Comparison of ENCODE assay signal across 29 cellular contexts in the genomic region with DNA sequence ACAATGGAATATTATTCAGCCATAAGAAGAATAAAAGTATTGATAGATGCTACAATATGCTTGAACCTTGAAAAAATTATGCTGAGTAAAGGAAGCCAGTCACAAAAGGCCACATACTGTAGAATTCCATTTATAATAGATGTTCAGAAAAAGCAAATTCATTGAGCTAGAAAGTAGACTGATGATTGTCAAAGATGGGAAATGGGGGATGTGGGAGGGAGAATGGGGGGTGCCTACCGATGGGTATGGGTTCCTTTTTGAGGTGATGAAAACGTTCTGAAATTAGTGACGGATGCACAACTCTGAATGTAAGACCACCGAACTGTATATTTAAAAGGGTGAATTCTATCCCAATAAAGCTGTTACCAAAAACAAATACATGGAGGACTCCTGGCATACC.
"Had no signal": no experiment of that assay in that cellular context is flagged by ENCODE, and none has a peak within 500 bp of the region (broad histone marks: within the 10 kb centered on the region; RNA-seq: fewer than 3 reads in every experiment).

No MANE protein-coding gene starts in this region.

- H3K27ac ChIP-seq: ascending aorta, KMS-11, PC-9, RWPE1, VCaP had no signal

- H3K36me3 Mint-ChIP-seq: activated naive CD8-positive, alpha-beta T cell had no signal

- H2AFZ ChIP-seq: PC-9 had no signal

- H3K4me3 Mint-ChIP-seq: activated B cell treated with CpG ODN at 0.5 μM for 24 hours; activated CD8-positive, alpha-beta T cell treated with anti-CD3 and anti-CD28 coated beads for 36 hours; activated naive CD4-positive, alpha-beta T cell treated with anti-CD3 and anti-CD28 coated beads, Interleukin-2, amount 10 ng/mL, durations not matched to agents 7 days and 5 days; activated naive CD8-positive, alpha-beta T cell; activated T-cell treated with anti-CD3 and anti-CD28 coated beads, Interleukin-2, amount 50 U/mL, for 4 hours; T-cell had no signal

- H3K4me2 ChIP-seq: KMS-11, PC-9 had no signal

- H3K9me3 Mint-ChIP-seq: activated B cell treated with CpG ODN at 0.5 μM for 24 hours; activated CD8-positive, alpha-beta T cell treated with anti-CD3 and anti-CD28 coated beads for 36 hours; activated naive CD4-positive, alpha-beta T cell treated with anti-CD3 and anti-CD28 coated beads, Interleukin-2, amount 10 ng/mL, durations not matched to agents 7 days and 5 days; activated T-cell treated with anti-CD3 and anti-CD28 coated beads, Interleukin-2, amount 50 U/mL, for 4 hours; T-cell had no signal

- H3K9me3 ChIP-seq: ascending aorta had no signal

- H3K9ac ChIP-seq: KMS-11 had no signal

- H3K27me3 Mint-ChIP-seq: activated B cell treated with CpG ODN at 0.5 μM for 24 hours; activated CD8-positive, alpha-beta T cell treated with anti-CD3 and anti-CD28 coated beads for 36 hours; activated naive CD4-positive, alpha-beta T cell treated with anti-CD3 and anti-CD28 coated beads, Interleukin-2, amount 10 ng/mL, durations not matched to agents 7 days and 5 days; activated naive CD8-positive, alpha-beta T cell; T-cell had no signal

- ATAC-seq: activated CD8-positive, alpha-beta T cell treated with anti-CD3 and anti-CD28 coated beads for 36 hours; activated T-cell treated with anti-CD3 and anti-CD28 coated beads, Interleukin-2, amount 50 U/mL, for 4 hours; Right ventricle myocardium inferior; SK-N-SH treated with all-trans-retinoic acid at 6 μM for 48 hours; T-cell had no signal

- H3K4me3 ChIP-seq: ascending aorta, PC-9 had no signal

- H3K27ac Mint-ChIP-seq: activated B cell treated with CpG ODN at 0.5 μM for 24 hours; activated CD8-positive, alpha-beta T cell treated with anti-CD3 and anti-CD28 coated beads for 36 hours; activated naive CD4-positive, alpha-beta T cell treated with anti-CD3 and anti-CD28 coated beads, Interleukin-2, amount 10 ng/mL, durations not matched to agents 7 days and 5 days; activated naive CD8-positive, alpha-beta T cell; T-cell had no signal

- H3K27me3 ChIP-seq: ascending aorta had no signal

- DNase-seq: activated B cell treated with CpG ODN at 0.5 μM for 24 hours; activated CD4-positive, alpha-beta T cell treated with anti-CD3 and anti-CD28 coated beads for 48 hours; activated CD4-positive, alpha-beta T cell treated with anti-CD3 and anti-CD28 coated beads, Interleukin-2, amount 50 U/mL, for 4 hours; activated CD4-positive, CD25-positive, alpha-beta regulatory T cell treated with anti-CD3 and anti-CD28 coated beads, Interleukin-2, amount 50 U/mL, for 72 hours; activated CD8-positive, alpha-beta T cell treated with anti-CD3 and anti-CD28 coated beads for 36 hours; activated effector memory CD4-positive, alpha-beta T cell treated with Interleukin-2 at 50 U/mL for 16 hours; activated naive CD4-positive, alpha-beta T cell treated with anti-CD3 and anti-CD28 coated beads, Interleukin-2, amount 10 ng/mL, durations not matched to agents 7 days and 5 days; activated T-cell treated with anti-CD3 and anti-CD28 coated beads, Interleukin-2, amount 50 U/mL, for 4 hours; amygdala; MM.1S; MV-4-11; NCI-H1092; NCI-H1436 treated with DMSO at 0.1 percent for 48 hours; NCI-H1694 treated with DMSO at 0.1 percent for 48 hours; NCI-H2029; NCI-H345; NCI-H524 treated with DMSO at 0.1 percent for 48 hours; PC-9; SIG-M5; T-cell; T-helper 2 cell; T-helper 9 cell had no signal
